In the genomic region with DNA sequence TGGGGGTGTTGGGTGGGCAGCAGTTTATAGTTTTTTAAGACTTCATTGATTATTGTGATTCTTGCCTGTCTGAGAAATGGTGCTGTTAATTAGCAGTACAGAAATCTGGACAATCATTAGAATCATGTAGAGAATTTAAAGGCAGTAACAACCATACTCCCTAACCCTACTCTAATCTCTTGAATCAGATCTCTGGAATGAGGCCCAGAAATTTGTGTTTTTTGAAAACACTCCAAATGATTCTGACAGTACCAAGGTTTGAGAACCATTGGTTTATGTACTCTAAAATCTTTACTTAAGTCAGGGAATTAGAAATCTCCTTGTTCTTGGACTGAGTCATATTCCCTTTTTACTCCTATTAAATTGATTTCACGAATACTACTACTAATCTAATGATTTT, we compare ENCODE assay signal across 15 cellular contexts. TPM values are rescaled to one million over a fixed set of nuclear protein-coding genes. Genes with fewer than 3 reads are reported as not detected.
DNase-seq lines count a peak whose midpoint lies in the region; ATAC-seq and TF ChIP-seq lines count a peak whose summit lies in the region.
"Had no signal": no experiment of that assay in that cellular context is flagged by ENCODE, and none has a peak within 500 bp of the region (broad histone marks: within the 10 kb centered on the region; RNA-seq: fewer than 3 reads in every experiment).

No MANE protein-coding gene starts in this region.

- H3K9ac ChIP-seq in mammary epithelial cell (ENCODE audit: insufficient read depth, low read length) = no peak overlapping the region
- H3K9ac ChIP-seq in neuronal stem cell (ENCODE audit: low read depth, low read length, poor library complexity) = no peak overlapping the region

- H3K36me3 ChIP-seq in mammary epithelial cell (ENCODE audit: insufficient read depth, low read length) (no peaks in the 10 kb centered on the region), left lung (no peaks in the 10 kb centered on the region), neuronal stem cell (replicated peaks in 1 of 2; ENCODE audit: control insufficient read depth in 2 of 2, insufficient read depth in 2 of 2, low read length in 2 of 2) (peaks cover 0 to 7% of the 10 kb centered on the region in 2 donors)

- WGBS in mammary epithelial cell (ENCODE audit: low coverage, missing lambda C conversion rate) = 0% methylated on average over 1 of the region's 1 CpG
- no CpG with 5 or more reads among the region's 1 CpG for WGBS in neuronal stem cell (ENCODE audit: extremely low coverage in 2 of 2, insufficient read length in 2 of 2, insufficient replicate concordance in 1 of 2), 2 donors

- POLR2A ChIA-PET in AG04450 (lab: Yijun Ruan, JAX) = no interaction called here

- H3K4me2 ChIP-seq in mammary epithelial cell (ENCODE audit: insufficient read depth, low read depth, low read length) (no peak overlapping the region), neuronal stem cell (ENCODE audit: insufficient read depth, low read length, poor library complexity, severe bottlenecking) (no peak overlapping the region)

- no peak overlapping the region for H2BK15ac ChIP-seq in neuronal stem cell (ENCODE audit: low read length)

- DNase-seq in AG04450 (ENCODE audit: low read depth, low spot score) (peak; percentile 15), HS-27A (ENCODE audit: low read depth) (peak; percentile 60), mammary epithelial cell (peak; percentile 58), left lung (no peak), neuronal stem cell (ENCODE audit: low spot score) (no peak)
- DNase-seq in central memory CD4-positive, alpha-beta T cell = no peak
- DNase-seq in activated CD4-positive, CD25-positive, alpha-beta regulatory T cell treated with anti-CD3 and anti-CD28 coated beads, Interleukin-2, amount 50 U/mL, for 72 hours = no peak
- DNase-seq: activated CD4-positive, alpha-beta T cell treated with anti-CD3 and anti-CD28 coated beads, Interleukin-2, amount 50 U/mL, for 48 hours; CD8-positive, alpha-beta memory T cell; effector memory CD4-positive, alpha-beta T cell; NCI-H1092; NCI-H748 treated with DMSO at 0.1 percent for 48 hours had no signal

- no peak overlapping the region for H2AFZ ChIP-seq in mammary epithelial cell (ENCODE audit: low read depth, low read length)
- H2AFZ ChIP-seq in neuronal stem cell (ENCODE audit: low read length) = no peak overlapping the region

- no peak overlapping the region for H2BK5ac ChIP-seq in neuronal stem cell (ENCODE audit: low read length)

- no TSS peak for BruUV-seq in mammary epithelial cell (replicated peaks; lab: Mats Ljungman, UMichigan)

- H3K18ac ChIP-seq in neuronal stem cell (ENCODE audit: low read length) = no peak overlapping the region

- no peak overlapping the region for H2BK120ac ChIP-seq in neuronal stem cell (ENCODE audit: low read depth, low read length)

- no peak overlapping the region for H4K91ac ChIP-seq in neuronal stem cell (ENCODE audit: low read depth, low read length, poor library complexity)

- no peak overlapping the region for H2AK5ac ChIP-seq in neuronal stem cell (ENCODE audit: low read depth, low read length)

- H3K4me3 ChIP-seq in AG04450 (ENCODE audit: low read depth, low read length) (no peak overlapping the region), mammary epithelial cell (replicated peaks in 1 of 3; ENCODE audit: insufficient read depth in 1 of 3, low read depth in 2 of 3, low read length in 3 of 3) (no peak overlapping the region), left lung (no peak overlapping the region), neuronal stem cell (ENCODE audit: low read length in 2 of 2) (no peak overlapping the region)
- H3K4me3 ChIP-seq: skin epidermis had no signal

- H4K8ac ChIP-seq in neuronal stem cell (ENCODE audit: low read depth, low read length) = no peak overlapping the region

- intact Hi-C loops in mammary epithelial cell (cut with micrococcal nuclease) = no loop called here
- intact Hi-C loops in left lung (cut with DNase I) = no loop called here

- no peak overlapping the region for H3K14ac ChIP-seq in neuronal stem cell (ENCODE audit: low read length)

- H4K20me1 ChIP-seq in mammary epithelial cell (ENCODE audit: insufficient read depth, low read length) = no peaks in the 10 kb centered on the region

- TF ChIP-seq CTCF in AG04450 (IDR thresholded peaks at IDR 0.05; ENCODE audit: low read depth, low read length) (no peak), mammary epithelial cell (conservative IDR thresholded peaks at IDR 0.05 in 1 of 2, IDR thresholded peaks at IDR 0.05 in 1 of 2; ENCODE audit: extremely low read depth in 1 of 2, insufficient read depth in 1 of 2, low read depth in 1 of 2, low read length in 2 of 2) (no peak), left lung (IDR thresholded peaks at IDR 0.05) (no peak)

- no peak overlapping the region for H2BK12ac ChIP-seq in neuronal stem cell (ENCODE audit: low read length)

- H3K79me1 ChIP-seq in neuronal stem cell (ENCODE audit: low read depth, low read length) = peaks cover 7% of the 10 kb centered on the region

- ATAC-seq in left lung (peak; percentile 84), HG03469 (IDR thresholded peaks at IDR 0.05; ENCODE audit: unreplicated experiment) (no peak)

- no peaks in the 10 kb centered on the region for H3K27me3 ChIP-seq in AG04450 (ENCODE audit: control insufficient read depth, insufficient read depth, low read length)
- no peaks in the 10 kb centered on the region for H3K27me3 ChIP-seq in mammary epithelial cell (ENCODE audit: insufficient read depth, low read length)
- H3K27me3 ChIP-seq in left lung = no peaks in the 10 kb centered on the region
- no peaks in the 10 kb centered on the region for H3K27me3 ChIP-seq in neuronal stem cell (ENCODE audit: control insufficient read depth in 3 of 3, insufficient read depth in 3 of 3, low read depth in 1 of 3, low read length in 3 of 3)

- H3K4ac ChIP-seq in neuronal stem cell (ENCODE audit: low read length) = no peak overlapping the region

- dilution Hi-C loops in mammary epithelial cell (cut with HindIII; ENCODE audit: low sequenced_read_pairs) = loop anchor here (10.0 kb wide), 1 partner anchor 83 kb away; no protein-coding TSS in a partner anchor

- H3K4me1 ChIP-seq in mammary epithelial cell (ENCODE audit: insufficient read depth, low read length) = peaks cover 7% of the 10 kb centered on the region
- peaks cover 11 to 12% of the 10 kb centered on the region in 2 donors for H3K4me1 ChIP-seq in left lung
- no peaks in the 10 kb centered on the region for H3K4me1 ChIP-seq in neuronal stem cell (ENCODE audit: control insufficient read depth in 2 of 2, insufficient read depth in 1 of 2, low read depth in 1 of 2, low read length in 2 of 2)

- in situ Hi-C loops in mammary epithelial cell (cut with MboI; ENCODE audit: low sequenced_read_pairs in 2 of 2) = no loop called here

- H3K27ac ChIP-seq in AG04450 (ENCODE audit: low read depth, low read length) (no peak overlapping the region), mammary epithelial cell (ENCODE audit: insufficient read depth, low read depth, low read length) (no peak overlapping the region), left lung (no peak overlapping the region), neuronal stem cell (replicated peaks; ENCODE audit: low read length) (no peak overlapping the region)
- H3K27ac ChIP-seq: HL-60, skin epidermis had no signal

- no peak overlapping the region for H3K23ac ChIP-seq in neuronal stem cell (ENCODE audit: low read depth, low read length, poor library complexity)

- H3K79me2 ChIP-seq in mammary epithelial cell (ENCODE audit: insufficient read depth, low read length) = peaks cover 91% of the 10 kb centered on the region

- no peaks in the 10 kb centered on the region for H3K9me3 ChIP-seq in AG04450 (ENCODE audit: control insufficient read depth, insufficient read depth, low read length)
- no peaks in the 10 kb centered on the region for H3K9me3 ChIP-seq in mammary epithelial cell (replicated peaks; ENCODE audit: insufficient read depth, low read length)
- no peaks in the 10 kb centered on the region for H3K9me3 ChIP-seq in left lung
- peaks cover 0 to 28% of the 10 kb centered on the region in 2 donors for H3K9me3 ChIP-seq in neuronal stem cell (replicated peaks in 1 of 2; ENCODE audit: control insufficient read depth in 2 of 2, insufficient read depth in 1 of 2, low read depth in 1 of 2, low read length in 2 of 2)

- CTCF ChIA-PET in AG04450 (lab: Charles Lee) = no interaction called here
- CTCF ChIA-PET in mammary epithelial cell (lab: Charles Lee; ENCODE audit: low non-redundant PET) = no interaction called here

RNA-seq across cellular contexts. Expression of a gene that starts 24.0 kb away (rescaled TPM):
- polyA plus RNA-seq in AG04450 (2011; rRNA removed) (17.9 and 24.1 TPM in 2 replicates), mammary epithelial cell (15.4 TPM)
- 11.2 and 20.9 TPM in 2 replicates for polyA minus RNA-seq in AG04450 (2011; rRNA and poly(A)+ RNA removed)
- total RNA-seq in mammary epithelial cell (10 to 100 TPM; 22.1 to 39.2 TPM), left lung (10 to 100 TPM; 26.9 to 50.5 TPM)
- 20.9 TPM for polyA minus RNA-seq in mammary epithelial cell
- polyA plus RNA-seq in neuronal stem cell (2013, experiment 1 of 2) = 58.8 TPM
- polyA plus RNA-seq in neuronal stem cell (2013, experiment 2 of 2) = 59.7 TPM

Comparison
In these comparisons a context has a peak if more than half of its experiments do, and no peak if none do; other contexts are left out.
1. DNase-seq: peak in AG04450 (single experiment), HS-27A (single experiment) and mammary epithelial cell (single experiment); none in left lung (0 of 2), neuronal stem cell (single experiment), central memory CD4-positive, alpha-beta T cell (single experiment) and activated CD4-positive, CD25-positive, alpha-beta regulatory T cell treated with anti-CD3 and anti-CD28 coated beads, Interleukin-2, amount 50 U/mL, for 72 hours (single experiment).